ENCODE assay signal across 24 cellular contexts in the genomic region with DNA sequence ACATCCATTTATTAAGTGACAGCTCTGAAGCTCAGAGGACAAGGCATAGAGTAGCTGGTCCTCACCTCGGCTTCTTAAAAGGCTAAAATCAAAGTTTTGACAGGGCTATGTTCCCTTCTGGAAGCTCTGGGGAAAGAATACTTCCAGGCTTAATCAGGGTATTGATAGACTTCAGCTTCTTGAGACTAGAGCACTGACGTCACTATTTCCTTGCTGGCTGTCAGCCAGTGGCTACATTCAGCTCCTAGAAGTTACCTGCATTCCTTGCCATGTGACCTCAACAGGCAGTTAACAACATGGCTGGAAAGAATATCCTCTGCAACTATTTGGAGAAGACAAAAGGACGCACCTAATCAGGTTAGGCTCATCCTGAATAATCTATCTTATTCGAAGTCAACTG.
"Had no signal": no experiment of that assay in that cellular context is flagged by ENCODE, and none has a peak within 500 bp of the region (broad histone marks: within the 10 kb centered on the region; RNA-seq: fewer than 3 reads in every experiment).

No MANE protein-coding gene starts in this region.

- H3K36me3 Mint-ChIP-seq: naive B cell; stimulated activated naive B cell treated with anti-CD40 and anti-IgM and Interleukin-4, amounts not matched to agents 10 μg/mL and 1 μg/mL and 100 μg/mL, for 72 hours had no signal

- H3K4me1 ChIP-seq: gastrocnemius medialis, neural progenitor cell, parathyroid adenoma, psoas muscle, spleen, tibial nerve, upper lobe of left lung had no signal

- H3K4me3 ChIP-seq: dorsolateral prefrontal cortex, gastrocnemius medialis, lung, mucosa of descending colon, neural progenitor cell, psoas muscle, skin epidermis, spleen, thoracic aorta, tibial nerve, upper lobe of left lung had no signal

- H2AFZ ChIP-seq: neural progenitor cell, parathyroid adenoma had no signal

- H3K4me3 Mint-ChIP-seq: mesothelial cell of epicardium; naive B cell; nephron; neural progenitor cell; stimulated activated naive B cell treated with anti-CD40 and anti-IgM and Interleukin-4, amounts not matched to agents 10 μg/mL and 1 μg/mL and 100 μg/mL, for 72 hours; stimulated activated naive CD8-positive, alpha-beta T cell treated with anti-CD3 and anti-CD28 coated beads, Interleukin-15, Interleukin-2, amounts not matched to agents 100 ng/mL and 50 ng/mL, for 24 hours had no signal

- H3K9ac ChIP-seq: neural progenitor cell, parathyroid adenoma had no signal

- H3K27ac ChIP-seq: dorsolateral prefrontal cortex, epithelial cell of prostate, gastrocnemius medialis, neural progenitor cell, parathyroid adenoma, psoas muscle, skin epidermis, spleen, thoracic aorta, tibial nerve, upper lobe of left lung had no signal

- DNase-seq: dorsolateral prefrontal cortex; effector CD4-positive, alpha-beta T cell; foreskin fibroblast; gastrocnemius medialis; head of caudate nucleus; mesenchymal stem cell; mucosa of descending colon; naive B cell; psoas muscle; right cardiac atrium; spleen; stimulated activated CD4-positive, alpha-beta T cell treated with anti-CD3 and anti-CD28 coated beads, Interleukin-4, amount 100 ng/mL, for 4 hours; stimulated activated naive B cell treated with anti-CD40 and anti-IgM and Interleukin-4, amounts not matched to agents 10 μg/mL and 1 μg/mL and 100 μg/mL, for 72 hours; upper lobe of left lung had no signal

- H3K4me1 Mint-ChIP-seq: mesothelial cell of epicardium; naive B cell; nephron; neural progenitor cell; stimulated activated naive B cell treated with anti-CD40 and anti-IgM and Interleukin-4, amounts not matched to agents 10 μg/mL and 1 μg/mL and 100 μg/mL, for 72 hours had no signal

- H3K4me2 ChIP-seq: neural progenitor cell had no signal

- H3K27me3 ChIP-seq: dorsolateral prefrontal cortex, gastrocnemius medialis, neural progenitor cell, spleen, tibial nerve, upper lobe of left lung had no signal

- H3K27me3 Mint-ChIP-seq: naive B cell; stimulated activated naive B cell treated with anti-CD40 and anti-IgM and Interleukin-4, amounts not matched to agents 10 μg/mL and 1 μg/mL and 100 μg/mL, for 72 hours; stimulated activated naive CD8-positive, alpha-beta T cell treated with anti-CD3 and anti-CD28 coated beads, Interleukin-15, Interleukin-2, amounts not matched to agents 100 ng/mL and 50 ng/mL, for 24 hours had no signal

- H3K36me3 ChIP-seq: gastrocnemius medialis, neural progenitor cell, spleen, thoracic aorta, tibial nerve, upper lobe of left lung had no signal

- H3K79me2 ChIP-seq: parathyroid adenoma had no signal

- H3K27ac Mint-ChIP-seq: mesothelial cell of epicardium; naive B cell; nephron; neural progenitor cell; stimulated activated naive B cell treated with anti-CD40 and anti-IgM and Interleukin-4, amounts not matched to agents 10 μg/mL and 1 μg/mL and 100 μg/mL, for 72 hours; stimulated activated naive CD8-positive, alpha-beta T cell treated with anti-CD3 and anti-CD28 coated beads, Interleukin-15, Interleukin-2, amounts not matched to agents 100 ng/mL and 50 ng/mL, for 24 hours had no signal
